In the genomic region with DNA sequence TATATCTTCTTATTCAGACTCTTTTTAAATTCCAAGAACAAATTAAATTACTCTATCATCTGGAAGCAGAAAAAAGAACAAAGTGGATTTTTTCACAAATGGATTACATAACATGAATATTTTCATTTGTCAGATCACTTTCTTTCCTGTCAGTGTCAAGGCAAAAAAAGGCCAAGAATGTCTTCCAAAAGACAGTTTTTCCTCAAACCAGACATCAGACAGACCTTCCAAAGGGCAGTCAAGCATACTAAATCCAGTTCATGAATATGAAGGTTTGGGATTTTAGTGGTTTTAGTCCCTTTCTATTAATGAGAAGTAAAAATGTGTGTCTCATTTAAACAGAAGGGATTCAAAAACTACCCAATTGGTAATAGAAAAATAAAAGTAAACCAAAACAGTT, we compare ENCODE assay signal across 20 cellular contexts.
"Had no signal": no experiment of that assay in that cellular context is flagged by ENCODE, and none has a peak within 500 bp of the region (broad histone marks: within the 10 kb centered on the region; RNA-seq: fewer than 3 reads in every experiment).

No MANE protein-coding gene starts in this region.

- H3K4me1 ChIP-seq: ascending aorta, breast epithelium, colonic mucosa, left lung, sigmoid colon, spleen, vagina had no signal

- H3K27ac ChIP-seq: ascending aorta, breast epithelium, colonic mucosa, left lung, spleen, thoracic aorta, vagina had no signal

- H3K27me3 ChIP-seq: ascending aorta, breast epithelium, colonic mucosa, dorsolateral prefrontal cortex, esophagus squamous epithelium, heart right ventricle, left lung, sigmoid colon, spleen, vagina had no signal

- H3K36me3 ChIP-seq: ascending aorta, breast epithelium, colonic mucosa, esophagus squamous epithelium, heart right ventricle, left lung, sigmoid colon, spleen, thoracic aorta, vagina had no signal

- H3K9me3 ChIP-seq: ascending aorta, breast epithelium, colonic mucosa, esophagus squamous epithelium, heart right ventricle, left lung, sigmoid colon, spleen, thoracic aorta, vagina had no signal

- ATAC-seq: activated CD4-positive, CD25-positive, alpha-beta regulatory T cell treated with anti-CD3 and anti-CD28 coated beads, Interleukin-2, amount 50 U/mL, for 24 hours; effector memory CD8-positive, alpha-beta T cell; left lung; naive thymus-derived CD4-positive, alpha-beta T cell had no signal

- H3K4me3 ChIP-seq: ascending aorta, breast epithelium, colonic mucosa, dorsolateral prefrontal cortex, esophagus squamous epithelium, heart right ventricle, left lung, sigmoid colon, spleen, thoracic aorta, vagina had no signal

- DNase-seq: activated CD4-positive, alpha-beta memory T cell treated with anti-CD3 and anti-CD28 coated beads, Interleukin-2, amount 10 ng/mL, durations not matched to agents 7 days and 5 days; activated CD4-positive, alpha-beta T cell treated with anti-CD3 and anti-CD28 coated beads, Interleukin-2, amount 10 ng/mL, durations not matched to agents 24 days and 14 days; activated gamma-delta T cell treated with Interleukin-2 at 50 U/mL for 16 hours; colonic mucosa; dorsolateral prefrontal cortex; effector memory CD8-positive, alpha-beta T cell; esophagus squamous epithelium; heart right ventricle; left lung; naive thymus-derived CD4-positive, alpha-beta T cell; occipital lobe; sigmoid colon; spleen; stimulated activated CD4-positive, alpha-beta T cell treated with anti-CD3 and anti-CD28 coated beads, Interleukin-4, amount 100 ng/mL, for 1 hour; stimulated activated naive CD4-positive, alpha-beta T cell treated with Interleukin-2 at 50 U/mL for 16 hours had no signal
